In the genomic region with DNA sequence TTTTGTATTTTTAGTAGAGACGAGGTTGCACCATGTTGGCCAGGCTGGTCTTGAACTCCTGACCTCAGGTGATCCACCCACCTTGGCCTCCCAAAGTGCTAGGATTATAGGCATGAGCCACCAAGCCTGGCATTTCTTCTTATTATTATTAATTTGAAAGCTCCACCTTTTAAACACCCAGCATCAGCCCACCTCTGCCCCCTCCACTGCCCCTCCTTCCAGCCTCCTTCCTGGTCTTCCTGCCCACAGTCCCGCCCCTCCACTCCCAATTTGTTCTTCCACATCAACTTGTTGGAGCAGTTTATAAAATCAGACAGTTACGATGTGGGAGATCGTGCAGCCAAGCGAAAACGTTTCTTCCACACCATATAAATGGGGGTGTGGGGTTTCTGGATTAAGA, we compare ENCODE assay signal across 18 cellular contexts. TPM values are rescaled to one million over a fixed set of nuclear protein-coding genes. Genes with fewer than 3 reads are reported as not detected.
DNase-seq lines count a peak whose midpoint lies in the region; ATAC-seq and TF ChIP-seq lines count a peak whose summit lies in the region.
"Had no signal": no experiment of that assay in that cellular context is flagged by ENCODE, and none has a peak within 500 bp of the region (broad histone marks: within the 10 kb centered on the region; RNA-seq: fewer than 3 reads in every experiment).

No MANE protein-coding gene starts in this region.

- H3K4me1 ChIP-seq in mammary epithelial cell (ENCODE audit: insufficient read depth, low read length) (peaks cover 3% of the 10 kb centered on the region), heart left ventricle (peaks cover 0 to 7% (median 0%) of the 10 kb centered on the region in 12 donors), transverse colon (peaks cover 0 to 20% (median 6%) of the 10 kb centered on the region in 4 donors)

- no peak for ATAC-seq in heart left ventricle
- ATAC-seq: GM12878 had no signal

- H3K4me3 ChIP-seq in mammary epithelial cell (replicated peaks in 1 of 3; ENCODE audit: insufficient read depth in 1 of 3, low read depth in 2 of 3, low read length in 3 of 3) (no peak overlapping the region), heart left ventricle (no peak overlapping the region), transverse colon (no peak overlapping the region)
- H3K4me3 ChIP-seq: BLaER1, GM12878, HAP-1 had no signal

- no peaks in the 10 kb centered on the region for H3K27me3 ChIP-seq in mammary epithelial cell (ENCODE audit: insufficient read depth, low read length)
- H3K27me3 ChIP-seq in heart left ventricle, result no peaks in the 10 kb centered on the region
- no peaks in the 10 kb centered on the region for H3K27me3 ChIP-seq in transverse colon
- H3K27me3 ChIP-seq: BLaER1 had no signal

- no peaks in the 10 kb centered on the region for H3K36me3 ChIP-seq in mammary epithelial cell (ENCODE audit: insufficient read depth, low read length)
- peaks cover 0 to 19% (median 8%) of the 10 kb centered on the region in 9 donors for H3K36me3 ChIP-seq in heart left ventricle
- peaks cover 0 to 6% (median 0%) of the 10 kb centered on the region in 4 donors for H3K36me3 ChIP-seq in transverse colon
- H3K36me3 ChIP-seq: HAP-1 had no signal

- TF ChIP-seq POLR2A in heart left ventricle (IDR thresholded peaks at IDR 0.05), result no peak
- TF ChIP-seq POLR2A in transverse colon (IDR thresholded peaks at IDR 0.05), result no peak

- H3K9me3 ChIP-seq in mammary epithelial cell (replicated peaks; ENCODE audit: insufficient read depth, low read length) (no peaks in the 10 kb centered on the region), heart left ventricle (no peaks in the 10 kb centered on the region), transverse colon (no peaks in the 10 kb centered on the region)
- H3K9me3 ChIP-seq: BLaER1, HAP-1 had no signal

- POLR2A ChIA-PET in MCF 10A (lab: Yijun Ruan, JAX) (interaction anchor here (1.6 kb wide), 1 partner anchor 27 kb away, joined by 5 read pairs; a partner anchor contains a TSS), RWPE1 (lab: Yijun Ruan, JAX; ENCODE audit: low non-redundant PET) (no interaction called here)

- H3K27ac Mint-ChIP-seq in MCF 10A (ENCODE audit: low read depth, unreplicated experiment), result peak overlapping the region; percentile 66
- peak overlapping the region; percentile 50 for H3K27ac Mint-ChIP-seq in mesothelial cell of epicardium
- H3K27ac Mint-ChIP-seq: CD14-positive monocyte, IgD-negative memory B cell had no signal

- intact Hi-C loops in MCF 10A (cut with micrococcal nuclease) (no loop called here), mammary epithelial cell (cut with micrococcal nuclease) (no loop called here), heart left ventricle (cut with DNase I) (no loop called here), transverse colon (cut with DNase I; ENCODE audit: low total_unique reads) (no loop called here)

- no peaks in the 10 kb centered on the region for H4K20me1 ChIP-seq in mammary epithelial cell (ENCODE audit: insufficient read depth, low read length)
- H4K20me1 ChIP-seq: BLaER1 had no signal

- H3K4me2 ChIP-seq in mammary epithelial cell (ENCODE audit: insufficient read depth, low read depth, low read length), result no peak overlapping the region
- H3K4me2 ChIP-seq: BLaER1 had no signal

- no peak for TF ChIP-seq EP300 in transverse colon (IDR thresholded peaks at IDR 0.05; ENCODE audit: low read depth)

- H3K4me3 Mint-ChIP-seq in MCF 10A (ENCODE audit: unreplicated experiment) (no peak overlapping the region), mesothelial cell of epicardium (no peak overlapping the region)
- H3K4me3 Mint-ChIP-seq: CD14-positive monocyte; CD4-positive, alpha-beta memory T cell; IgD-negative memory B cell had no signal

- 94% methylated on average over 5 of the region's 6 CpGs for WGBS in mammary epithelial cell (ENCODE audit: low coverage, missing lambda C conversion rate)
- WGBS in heart left ventricle, 4 donors, result 88 to 92% (median 90%) methylated on average over 6 of the region's 6 CpGs
- 73 to 83% methylated on average over 5 to 6 of the region's 6 CpGs for WGBS in transverse colon (ENCODE audit: low coverage in 1 of 2), 2 donors

- BruUV-seq in MCF 10A (replicated peaks; lab: Mats Ljungman, UMichigan), result no TSS peak
- BruUV-seq in mammary epithelial cell (replicated peaks; lab: Mats Ljungman, UMichigan), result no TSS peak

- peaks cover 4% of the 10 kb centered on the region for H3K36me3 Mint-ChIP-seq in MCF 10A (ENCODE audit: insufficient read depth, unreplicated experiment)
- peaks cover 6% of the 10 kb centered on the region for H3K36me3 Mint-ChIP-seq in mesothelial cell of epicardium

- CTCF ChIA-PET in MCF 10A (lab: Yijun Ruan, JAX), result no interaction called here
- CTCF ChIA-PET in mammary epithelial cell (lab: Charles Lee; ENCODE audit: low non-redundant PET), result no interaction called here
- CTCF ChIA-PET in RWPE1 (lab: Yijun Ruan, JAX), result no interaction called here

- dilution Hi-C loops in mammary epithelial cell (cut with HindIII; ENCODE audit: low sequenced_read_pairs), result no loop called here

- in situ Hi-C loops in mammary epithelial cell (cut with MboI; ENCODE audit: low sequenced_read_pairs in 2 of 2), result no loop called here
- in situ Hi-C loops in transverse colon (cut with MboI; ENCODE audit: low pct_ligation_motif_present in 1 of 4, low pct_unique_long_range_greater_than_20kb in 1 of 4, low sequenced_read_pairs in 3 of 4), result no loop called here

- DNase-seq in MCF 10A (ENCODE audit: unreplicated experiment) (no peak), mammary epithelial cell (no peak), RWPE1 (ENCODE audit: low spot score) (no peak), mesothelial cell of epicardium (ENCODE audit: low spot score in 2 of 2, unreplicated experiment in 2 of 2) (no peak), heart left ventricle (no peak), GDM1 (lab: John Stamatoyannopoulos, UW) (no peak), epidermal melanocyte (ENCODE audit: insufficient read length, low spot score) (no peak), transverse colon (no peak)
- DNase-seq: Calu3; CD4-positive, alpha-beta memory T cell; DMS79 treated with DMSO at 0.1 percent for 48 hours had no signal

- no peak overlapping the region for H3K27ac ChIP-seq in mammary epithelial cell (ENCODE audit: insufficient read depth, low read depth, low read length)
- peak overlapping the region; percentile 64 for H3K27ac ChIP-seq in RWPE1
- H3K27ac ChIP-seq in heart left ventricle, result peak overlapping the region in 1 of 12 donors; percentile 64
- H3K27ac ChIP-seq in transverse colon, result peak overlapping the region in 2 of 4 donors; percentile 39 to 48
- H3K27ac ChIP-seq: 22Rv1, BLaER1 had no signal

- no peaks in the 10 kb centered on the region for H3K27me3 Mint-ChIP-seq in MCF 10A (ENCODE audit: insufficient read depth, unreplicated experiment)
- no peaks in the 10 kb centered on the region for H3K27me3 Mint-ChIP-seq in mesothelial cell of epicardium (ENCODE audit: low read depth)
- H3K27me3 Mint-ChIP-seq: CD4-positive, alpha-beta memory T cell; IgD-negative memory B cell had no signal

- H3K79me2 ChIP-seq in mammary epithelial cell (ENCODE audit: insufficient read depth, low read length), result no peaks in the 10 kb centered on the region

- H3K9me3 Mint-ChIP-seq in MCF 10A (ENCODE audit: unreplicated experiment) (no peaks in the 10 kb centered on the region), mesothelial cell of epicardium (no peaks in the 10 kb centered on the region)
- H3K9me3 Mint-ChIP-seq: CD14-positive monocyte; CD4-positive, alpha-beta memory T cell; IgD-negative memory B cell had no signal

- TF ChIP-seq CTCF in MCF 10A (IDR thresholded peaks at IDR 0.05; ENCODE audit: unreplicated experiment) (no peak), mammary epithelial cell (conservative IDR thresholded peaks at IDR 0.05 in 1 of 2, IDR thresholded peaks at IDR 0.05 in 1 of 2; ENCODE audit: extremely low read depth in 1 of 2, insufficient read depth in 1 of 2, low read depth in 1 of 2, low read length in 2 of 2) (no peak), RWPE1 (conservative IDR thresholded peaks at IDR 0.05; ENCODE audit: low read depth) (no peak), mesothelial cell of epicardium (IDR thresholded peaks at IDR 0.05; ENCODE audit: unreplicated experiment) (no peak), heart left ventricle (IDR thresholded peaks at IDR 0.05) (no peak), transverse colon (IDR thresholded peaks at IDR 0.05) (no peak)

- H3K4me1 Mint-ChIP-seq in MCF 10A (ENCODE audit: insufficient read depth, unreplicated experiment) (peaks cover 26% of the 10 kb centered on the region), mesothelial cell of epicardium (peaks cover 20% of the 10 kb centered on the region)

- H3K9ac ChIP-seq in mammary epithelial cell (ENCODE audit: insufficient read depth, low read length), result no peak overlapping the region
- H3K9ac ChIP-seq: BLaER1 had no signal

- H2AFZ ChIP-seq in mammary epithelial cell (ENCODE audit: low read depth, low read length), result no peak overlapping the region

RNA-seq across cellular contexts. Expression of a gene that starts 7.8 kb away (rescaled TPM):
- total RNA-seq in MCF 10A (2022) (1.2 and 2.3 TPM in 2 replicates), mammary epithelial cell (1 to 10 TPM; 3.9 to 5.7 TPM), mesothelial cell of epicardium (58.5 to 59.0 TPM (median 59.0 TPM) in 3 replicates), heart left ventricle (1 to 10 TPM; 2.2 to 8.0 (median 4.3) TPM), transverse colon (10 to 100 TPM in 3 of 4 donors, 1 to 10 TPM in 1; 7.0 to 37.6 (median 23.5) TPM)
- polyA plus RNA-seq in mammary epithelial cell (0.17 TPM), heart left ventricle (1 to 10 TPM; 1.3 TPM)
- polyA minus RNA-seq in mammary epithelial cell, result not detected
- polyA plus RNA-seq: CD14-positive monocyte had no signal

RNA-seq across cellular contexts. Expression of a gene that starts 13.6 kb away (rescaled TPM):
- total RNA-seq in MCF 10A (2022), result 4.0 and 4.7 TPM in 2 replicates
- 1 to 10 TPM; 2.3 to 2.6 TPM for total RNA-seq in mammary epithelial cell
- 3.1 TPM for polyA plus RNA-seq in mammary epithelial cell
- polyA minus RNA-seq in mammary epithelial cell, result 0.57 TPM
- 8.9 to 9.7 TPM (median 9.2 TPM) in 3 replicates for total RNA-seq in mesothelial cell of epicardium
- 1 to 10 TPM; 2.3 to 6.0 (median 4.3) TPM for total RNA-seq in heart left ventricle
- 1 to 10 TPM; 6.0 to 7.3 TPM for polyA plus RNA-seq in heart left ventricle
- total RNA-seq in transverse colon, result 10 to 100 TPM in 2 of 4 donors, 1 to 10 TPM in 1, not detected in 1; 9.5 to 64.1 (median 11.2) TPM

RNA-seq across cellular contexts. Expression of a gene that starts 14.2 kb away (rescaled TPM):
- total RNA-seq in MCF 10A (2022), result 5.2 and 6.2 TPM in 2 replicates
- total RNA-seq in mammary epithelial cell, result 10 to 100 TPM in 1 of 2 donors, under 1 TPM in 1; 0.83 to 11.4 TPM
- 9.3 TPM for polyA plus RNA-seq in mammary epithelial cell
- polyA minus RNA-seq in mammary epithelial cell, result 13.7 TPM
- 5.1 to 7.1 TPM (median 5.9 TPM) in 3 replicates for total RNA-seq in mesothelial cell of epicardium
- 10 to 100 TPM in 3 of 9 donors, 1 to 10 TPM in 6; 2.5 to 24.3 (median 7.7) TPM for total RNA-seq in heart left ventricle
- 10 to 100 TPM in 1 of 2 donors, 1 to 10 TPM in 1; 1.4 to 20.6 TPM for polyA plus RNA-seq in heart left ventricle
- total RNA-seq in transverse colon, result 10 to 100 TPM in 1 of 4 donors, 1 to 10 TPM in 1, under 1 TPM in 2; 0.37 to 20.7 (median 0.97) TPM

RNA-seq across cellular contexts. Expression of a gene that starts 26.5 kb away (rescaled TPM):
- total RNA-seq in MCF 10A (2022), result 16.5 and 20.9 TPM in 2 replicates
- 10 to 100 TPM; 16.2 to 31.4 TPM for total RNA-seq in mammary epithelial cell
- 31.9 TPM for polyA plus RNA-seq in mammary epithelial cell
- 26.6 TPM for polyA minus RNA-seq in mammary epithelial cell
- 26.3 to 28.9 TPM (median 28.7 TPM) in 3 replicates for total RNA-seq in mesothelial cell of epicardium
- 10 to 100 TPM in 6 of 9 donors, 1 to 10 TPM in 3; 7.3 to 22.5 (median 11.5) TPM for total RNA-seq in heart left ventricle
- 10 to 100 TPM; 13.4 TPM for polyA plus RNA-seq in heart left ventricle
- total RNA-seq in transverse colon, result 100 to 1,000 TPM in 2 of 4 donors, 10 to 100 TPM in 2; 27.6 to 151 (median 83.2) TPM

RNA-seq across cellular contexts. Expression of a gene that starts 31.9 kb away (rescaled TPM):
- total RNA-seq in MCF 10A (2022) (0.14 and 0.91 TPM in 2 replicates), mammary epithelial cell (10 to 100 TPM in 1 of 2 donors, under 1 TPM in 1; 0.78 to 10.0 TPM), mesothelial cell of epicardium (16.8 to 17.0 TPM (median 17.0 TPM) in 3 replicates), heart left ventricle (under 1 TPM in 5 of 9 donors, not detected in 4; 0.12 to 0.50 (median 0.19) TPM), transverse colon (1 to 10 TPM in 3 of 4 donors, not detected in 1; 1.2 to 9.0 (median 2.9) TPM)
- polyA plus RNA-seq in mammary epithelial cell (0.46 TPM), heart left ventricle (under 1 TPM; 0.15 to 0.17 TPM)
- not detected for polyA minus RNA-seq in mammary epithelial cell
- total RNA-seq: A673 had no signal
- polyA plus RNA-seq: CD14-positive monocyte, IgD-negative memory B cell had no signal
